ENCODE assay signal across 9 cellular contexts in genomic region chr22:46007003-46007847, GRCh38. TPM values are rescaled to one million over a fixed set of nuclear protein-coding genes. Genes with fewer than 3 reads are reported as not detected.
A peak's percentile ranks its signal among the peaks of the same experiment; 100 is the strongest.
DNase-seq lines count a peak whose midpoint lies in the region; ATAC-seq and TF ChIP-seq lines count a peak whose summit lies in the region.
"Had no signal": no experiment of that assay in that cellular context is flagged by ENCODE, and none has a peak within 500 bp of the region (broad histone marks: within the 10 kb centered on the region; RNA-seq: fewer than 3 reads in every experiment).

No MANE protein-coding gene starts in this region.

- H3K4me3 ChIP-seq in SK-N-SH (ENCODE audit: low read depth in 2 of 2, low read length in 1 of 2) (peak overlapping the region; percentile 13 to 54; a peak in 3 of 4 replicates), foreskin fibroblast (ENCODE audit: low read depth in 1 of 2, low read length in 2 of 2) (peak overlapping the region; percentile 28 to 45)

- no peaks in the 10 kb centered on the region for H4K20me1 ChIP-seq in SK-N-SH (ENCODE audit: insufficient read depth)

- TF ChIP-seq CTCF in SK-N-SH (IDR thresholded peaks at IDR 0.05) (no peak), foreskin fibroblast (IDR thresholded peaks at IDR 0.05; ENCODE audit: low read depth, low read length) (no peak)

- H3K36me3 ChIP-seq in SK-N-SH (replicated peaks in 1 of 2; ENCODE audit: control insufficient read depth in 1 of 2, insufficient read depth in 2 of 2, low read length in 1 of 2): no peaks in the 10 kb centered on the region

- H3K4me2 ChIP-seq in SK-N-SH: peak overlapping the region; percentile 82

- no peak for ATAC-seq in HG02840 (IDR thresholded peaks at IDR 0.05; ENCODE audit: low FRiP score, unreplicated experiment)

- DNase-seq in NCI-H2107 treated with DMSO at 0.1 percent for 48 hours (lab: John Stamatoyannopoulos, UW; ENCODE audit: unreplicated experiment) (peak; percentile 23), NCI-H2107 (lab: John Stamatoyannopoulos, UW) (no peak), SK-N-SH (peak; percentile 48), foreskin fibroblast (peak; percentile 88 to 92), renal cortical epithelial cell (ENCODE audit: low read depth) (peak; percentile 83), occipital lobe (lab: John Stamatoyannopoulos, UW) (no peak), HuH-7 (ENCODE audit: low spot score) (no peak)

- no peak overlapping the region for H2AFZ ChIP-seq in SK-N-SH (ENCODE audit: low read depth)

- TF ChIP-seq RAD21 in SK-N-SH (IDR thresholded peaks at IDR 0.05; ENCODE audit: low read length): no peak

- peaks cover 35% of the 10 kb centered on the region for H3K79me2 ChIP-seq in SK-N-SH (ENCODE audit: insufficient read depth)

- no peaks in the 10 kb centered on the region for H3K9me3 ChIP-seq in SK-N-SH

- no peaks in the 10 kb centered on the region for H3K9me2 ChIP-seq in SK-N-SH

- H3F3A ChIP-seq in SK-N-SH (replicated peaks; ENCODE audit: insufficient read depth): peaks cover 23% of the 10 kb centered on the region

- H3K27me3 ChIP-seq in SK-N-SH (ENCODE audit: insufficient read depth): no peaks in the 10 kb centered on the region

- WGBS in SK-N-SH (ENCODE audit: low lambda C conversion rate): 24% methylated on average over 24 of the region's 36 CpGs

- H3K9ac ChIP-seq in SK-N-SH: peak overlapping the region; percentile 94

- CTCF ChIA-PET in SK-N-SH (lab: Yijun Ruan, JAX): interaction anchor here (0.5 to 5.0 kb wide), 57 partner anchors 8 to 535 kb away, joined by 3 to 108 read pairs (median 7); no protein-coding TSS in a partner anchor

- H3K4me1 ChIP-seq in SK-N-SH (ENCODE audit: control insufficient read depth in 1 of 2, insufficient read depth in 2 of 2, low read depth in 1 of 2, low read length in 1 of 2): peaks cover 46 to 59% of the 10 kb centered on the region in 2 experiments; a peak in 3 of 4 replicates

- peak overlapping the region; percentile 99 to 100 for H3K27ac ChIP-seq in SK-N-SH (ENCODE audit: low read depth in 2 of 2, low read length in 1 of 2)

- POLR2A ChIA-PET in SK-N-SH (lab: Yijun Ruan, JAX): interaction anchor here (0.6 to 3.6 kb wide), 30 partner anchors 9 to 289 kb away, joined by 3 to 38 read pairs (median 6); partner anchors contain the start of gene GTSE1

- TF ChIP-seq EP300 in SK-N-SH (IDR thresholded peaks at IDR 0.05; ENCODE audit: borderline replicate concordance in 1 of 2, low read depth in 1 of 2, low read length in 1 of 2): peak in 1 of 2 experiments; percentile 52; a peak in 1 of 4 replicates

TF ChIP-seq in SK-N-SH, 30 proteins besides CTCF, POLR2A, EP300 and RAD21 (continues in another document):
- TF ChIP-seq GABPA (IDR thresholded peaks at IDR 0.05; ENCODE audit: low read depth) (no peak), POLR2AphosphoS5 (IDR thresholded peaks at IDR 0.05; ENCODE audit: low read depth, low read length) (peak; percentile 43; the same call in 1 of the 2 replicates), SMC3 (IDR thresholded peaks at IDR 0.05; ENCODE audit: low read depth, low read length) (no peak), JUND (IDR thresholded peaks at IDR 0.05) (peak; percentile 55; the same call in 1 of the 2 replicates), MEF2A (IDR thresholded peaks at IDR 0.05; ENCODE audit: borderline replicate concordance, low read depth) (no peak), GATA2 (CRISPR knock-in tag; IDR thresholded peaks at IDR 0.05) (no peak), CHD2 (IDR thresholded peaks at IDR 0.05; ENCODE audit: low read length, partially characterized antibody) (no peak), YY1 (IDR thresholded peaks at IDR 0.05; ENCODE audit: low read depth) (no peak), SIN3A (IDR thresholded peaks at IDR 0.05; ENCODE audit: borderline replicate concordance, low read depth, low read length) (no peak; the same call in 1 of the 2 replicates), RXRA (IDR thresholded peaks at IDR 0.05; ENCODE audit: borderline replicate concordance, low read depth) (0 out of 2 replicates have a peak, but pooled peaks have one; percentile 35), ELF1 (IDR thresholded peaks at IDR 0.05) (no peak), NRF1 (IDR thresholded peaks at IDR 0.05; ENCODE audit: low read depth, low read length) (no peak)
- TF ChIP-seq, protein P1, sequence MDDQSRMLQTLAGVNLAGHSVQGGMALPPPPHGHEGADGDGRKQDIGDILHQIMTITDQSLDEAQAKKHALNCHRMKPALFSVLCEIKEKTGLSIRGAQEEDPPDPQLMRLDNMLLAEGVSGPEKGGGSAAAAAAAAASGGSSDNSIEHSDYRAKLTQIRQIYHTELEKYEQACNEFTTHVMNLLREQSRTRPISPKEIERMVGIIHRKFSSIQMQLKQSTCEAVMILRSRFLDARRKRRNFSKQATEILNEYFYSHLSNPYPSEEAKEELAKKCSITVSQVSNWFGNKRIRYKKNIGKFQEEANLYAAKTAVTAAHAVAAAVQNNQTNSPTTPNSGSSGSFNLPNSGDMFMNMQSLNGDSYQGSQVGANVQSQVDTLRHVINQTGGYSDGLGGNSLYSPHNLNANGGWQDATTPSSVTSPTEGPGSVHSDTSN (IDR thresholded peaks at IDR 0.05): no peak
- TF ChIP-seq, protein P2, sequence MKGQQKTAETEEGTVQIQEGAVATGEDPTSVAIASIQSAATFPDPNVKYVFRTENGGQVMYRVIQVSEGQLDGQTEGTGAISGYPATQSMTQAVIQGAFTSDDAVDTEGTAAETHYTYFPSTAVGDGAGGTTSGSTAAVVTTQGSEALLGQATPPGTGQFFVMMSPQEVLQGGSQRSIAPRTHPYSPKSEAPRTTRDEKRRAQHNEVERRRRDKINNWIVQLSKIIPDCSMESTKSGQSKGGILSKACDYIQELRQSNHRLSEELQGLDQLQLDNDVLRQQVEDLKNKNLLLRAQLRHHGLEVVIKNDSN (IDR thresholded peaks at IDR 0.05; ENCODE audit: borderline replicate concordance, low read depth): no peak
- TF ChIP-seq, protein P3, sequence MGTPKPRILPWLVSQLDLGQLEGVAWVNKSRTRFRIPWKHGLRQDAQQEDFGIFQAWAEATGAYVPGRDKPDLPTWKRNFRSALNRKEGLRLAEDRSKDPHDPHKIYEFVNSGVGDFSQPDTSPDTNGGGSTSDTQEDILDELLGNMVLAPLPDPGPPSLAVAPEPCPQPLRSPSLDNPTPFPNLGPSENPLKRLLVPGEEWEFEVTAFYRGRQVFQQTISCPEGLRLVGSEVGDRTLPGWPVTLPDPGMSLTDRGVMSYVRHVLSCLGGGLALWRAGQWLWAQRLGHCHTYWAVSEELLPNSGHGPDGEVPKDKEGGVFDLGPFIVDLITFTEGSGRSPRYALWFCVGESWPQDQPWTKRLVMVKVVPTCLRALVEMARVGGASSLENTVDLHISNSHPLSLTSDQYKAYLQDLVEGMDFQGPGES (IDR thresholded peaks at IDR 0.05; ENCODE audit: low read depth, low read length): no peak
- TF ChIP-seq, protein P4, sequence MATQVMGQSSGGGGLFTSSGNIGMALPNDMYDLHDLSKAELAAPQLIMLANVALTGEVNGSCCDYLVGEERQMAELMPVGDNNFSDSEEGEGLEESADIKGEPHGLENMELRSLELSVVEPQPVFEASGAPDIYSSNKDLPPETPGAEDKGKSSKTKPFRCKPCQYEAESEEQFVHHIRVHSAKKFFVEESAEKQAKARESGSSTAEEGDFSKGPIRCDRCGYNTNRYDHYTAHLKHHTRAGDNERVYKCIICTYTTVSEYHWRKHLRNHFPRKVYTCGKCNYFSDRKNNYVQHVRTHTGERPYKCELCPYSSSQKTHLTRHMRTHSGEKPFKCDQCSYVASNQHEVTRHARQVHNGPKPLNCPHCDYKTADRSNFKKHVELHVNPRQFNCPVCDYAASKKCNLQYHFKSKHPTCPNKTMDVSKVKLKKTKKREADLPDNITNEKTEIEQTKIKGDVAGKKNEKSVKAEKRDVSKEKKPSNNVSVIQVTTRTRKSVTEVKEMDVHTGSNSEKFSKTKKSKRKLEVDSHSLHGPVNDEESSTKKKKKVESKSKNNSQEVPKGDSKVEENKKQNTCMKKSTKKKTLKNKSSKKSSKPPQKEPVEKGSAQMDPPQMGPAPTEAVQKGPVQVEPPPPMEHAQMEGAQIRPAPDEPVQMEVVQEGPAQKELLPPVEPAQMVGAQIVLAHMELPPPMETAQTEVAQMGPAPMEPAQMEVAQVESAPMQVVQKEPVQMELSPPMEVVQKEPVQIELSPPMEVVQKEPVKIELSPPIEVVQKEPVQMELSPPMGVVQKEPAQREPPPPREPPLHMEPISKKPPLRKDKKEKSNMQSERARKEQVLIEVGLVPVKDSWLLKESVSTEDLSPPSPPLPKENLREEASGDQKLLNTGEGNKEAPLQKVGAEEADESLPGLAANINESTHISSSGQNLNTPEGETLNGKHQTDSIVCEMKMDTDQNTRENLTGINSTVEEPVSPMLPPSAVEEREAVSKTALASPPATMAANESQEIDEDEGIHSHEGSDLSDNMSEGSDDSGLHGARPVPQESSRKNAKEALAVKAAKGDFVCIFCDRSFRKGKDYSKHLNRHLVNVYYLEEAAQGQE (IDR thresholded peaks at IDR 0.05; ENCODE audit: low read depth, low read length): no peak
- TF ChIP-seq, protein P5, sequence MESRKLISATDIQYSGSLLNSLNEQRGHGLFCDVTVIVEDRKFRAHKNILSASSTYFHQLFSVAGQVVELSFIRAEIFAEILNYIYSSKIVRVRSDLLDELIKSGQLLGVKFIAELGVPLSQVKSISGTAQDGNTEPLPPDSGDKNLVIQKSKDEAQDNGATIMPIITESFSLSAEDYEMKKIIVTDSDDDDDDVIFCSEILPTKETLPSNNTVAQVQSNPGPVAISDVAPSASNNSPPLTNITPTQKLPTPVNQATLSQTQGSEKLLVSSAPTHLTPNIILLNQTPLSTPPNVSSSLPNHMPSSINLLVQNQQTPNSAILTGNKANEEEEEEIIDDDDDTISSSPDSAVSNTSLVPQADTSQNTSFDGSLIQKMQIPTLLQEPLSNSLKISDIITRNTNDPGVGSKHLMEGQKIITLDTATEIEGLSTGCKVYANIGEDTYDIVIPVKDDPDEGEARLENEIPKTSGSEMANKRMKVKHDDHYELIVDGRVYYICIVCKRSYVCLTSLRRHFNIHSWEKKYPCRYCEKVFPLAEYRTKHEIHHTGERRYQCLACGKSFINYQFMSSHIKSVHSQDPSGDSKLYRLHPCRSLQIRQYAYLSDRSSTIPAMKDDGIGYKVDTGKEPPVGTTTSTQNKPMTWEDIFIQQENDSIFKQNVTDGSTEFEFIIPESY (IDR thresholded peaks at IDR 0.05; ENCODE audit: borderline replicate concordance, low read depth): no peak
- TF ChIP-seq, protein P6, sequence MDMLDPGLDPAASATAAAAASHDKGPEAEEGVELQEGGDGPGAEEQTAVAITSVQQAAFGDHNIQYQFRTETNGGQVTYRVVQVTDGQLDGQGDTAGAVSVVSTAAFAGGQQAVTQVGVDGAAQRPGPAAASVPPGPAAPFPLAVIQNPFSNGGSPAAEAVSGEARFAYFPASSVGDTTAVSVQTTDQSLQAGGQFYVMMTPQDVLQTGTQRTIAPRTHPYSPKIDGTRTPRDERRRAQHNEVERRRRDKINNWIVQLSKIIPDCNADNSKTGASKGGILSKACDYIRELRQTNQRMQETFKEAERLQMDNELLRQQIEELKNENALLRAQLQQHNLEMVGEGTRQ (IDR thresholded peaks at IDR 0.05; ENCODE audit: borderline replicate concordance, low read depth, low read length): no peak

RNA-seq across cellular contexts. Expression of gene WNT7B, which starts 30.3 kb away (rescaled TPM):
- 0.13 TPM in 1 of 2 replicates, not detected in the other for polyA plus RNA-seq in SK-N-SH (2012; rRNA removed)
- 0.01 and 0.20 TPM in 2 replicates for polyA plus RNA-seq in SK-N-SH (2012; cell fraction: cytosol; rRNA removed)
- polyA plus RNA-seq in SK-N-SH (2012; cell fraction: nucleus; rRNA removed): 0.08 TPM in 2 replicates
- 14.5 and 16.7 TPM in 2 replicates for total RNA-seq in renal cortical epithelial cell
- 6.6 TPM for total RNA-seq in occipital lobe
- total RNA-seq: T-helper 2 cell treated with Interferon-gamma antibody and Interleukin-4, amounts not matched to agents 100 ng/mL and 5 ng/mL, for 36 hours had no signal

Comparison
In these comparisons a context has a peak if more than half of its experiments do, and no peak if none do; other contexts are left out.
1. DNase-seq: peak in NCI-H2107 treated with DMSO at 0.1 percent for 48 hours (single experiment), SK-N-SH (single experiment), foreskin fibroblast (2 of 2) and renal cortical epithelial cell (single experiment); none in NCI-H2107 (single experiment), occipital lobe (single experiment) and HuH-7 (single experiment).